2 cellular contexts compared by ENCODE assay signal in the genomic region with DNA sequence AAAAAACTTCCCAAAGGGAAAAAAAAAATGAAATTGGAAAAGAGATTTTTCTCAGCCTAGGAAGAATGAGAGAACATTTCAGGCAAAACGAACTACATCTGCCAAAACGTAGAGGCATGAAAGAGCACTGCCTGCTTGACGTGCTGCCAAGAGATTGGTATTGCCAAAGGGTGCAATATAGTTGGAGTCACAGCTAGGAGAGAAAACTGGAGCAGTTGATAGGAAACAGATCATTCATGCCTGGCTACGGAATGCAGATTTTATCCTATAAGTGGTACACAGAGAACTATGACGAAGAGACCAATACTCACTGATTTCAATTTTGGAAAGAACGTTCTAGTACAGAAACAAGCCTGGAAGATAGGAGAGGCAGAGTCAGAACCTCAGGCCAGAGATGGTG.
TF ChIP-seq lines count a peak whose summit lies in the region.

No MANE protein-coding gene starts in this region.

TF ChIP-seq in liver, 16 proteins besides CTCF, POLR2A, EP300 and RAD21 (continued from another document):
- TF ChIP-seq, protein P1, sequence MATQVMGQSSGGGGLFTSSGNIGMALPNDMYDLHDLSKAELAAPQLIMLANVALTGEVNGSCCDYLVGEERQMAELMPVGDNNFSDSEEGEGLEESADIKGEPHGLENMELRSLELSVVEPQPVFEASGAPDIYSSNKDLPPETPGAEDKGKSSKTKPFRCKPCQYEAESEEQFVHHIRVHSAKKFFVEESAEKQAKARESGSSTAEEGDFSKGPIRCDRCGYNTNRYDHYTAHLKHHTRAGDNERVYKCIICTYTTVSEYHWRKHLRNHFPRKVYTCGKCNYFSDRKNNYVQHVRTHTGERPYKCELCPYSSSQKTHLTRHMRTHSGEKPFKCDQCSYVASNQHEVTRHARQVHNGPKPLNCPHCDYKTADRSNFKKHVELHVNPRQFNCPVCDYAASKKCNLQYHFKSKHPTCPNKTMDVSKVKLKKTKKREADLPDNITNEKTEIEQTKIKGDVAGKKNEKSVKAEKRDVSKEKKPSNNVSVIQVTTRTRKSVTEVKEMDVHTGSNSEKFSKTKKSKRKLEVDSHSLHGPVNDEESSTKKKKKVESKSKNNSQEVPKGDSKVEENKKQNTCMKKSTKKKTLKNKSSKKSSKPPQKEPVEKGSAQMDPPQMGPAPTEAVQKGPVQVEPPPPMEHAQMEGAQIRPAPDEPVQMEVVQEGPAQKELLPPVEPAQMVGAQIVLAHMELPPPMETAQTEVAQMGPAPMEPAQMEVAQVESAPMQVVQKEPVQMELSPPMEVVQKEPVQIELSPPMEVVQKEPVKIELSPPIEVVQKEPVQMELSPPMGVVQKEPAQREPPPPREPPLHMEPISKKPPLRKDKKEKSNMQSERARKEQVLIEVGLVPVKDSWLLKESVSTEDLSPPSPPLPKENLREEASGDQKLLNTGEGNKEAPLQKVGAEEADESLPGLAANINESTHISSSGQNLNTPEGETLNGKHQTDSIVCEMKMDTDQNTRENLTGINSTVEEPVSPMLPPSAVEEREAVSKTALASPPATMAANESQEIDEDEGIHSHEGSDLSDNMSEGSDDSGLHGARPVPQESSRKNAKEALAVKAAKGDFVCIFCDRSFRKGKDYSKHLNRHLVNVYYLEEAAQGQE (IDR thresholded peaks at IDR 0.05) = no peak
- no peak for TF ChIP-seq RXRA (IDR thresholded peaks at IDR 0.05)
- no peak for TF ChIP-seq FOXA2 (IDR thresholded peaks at IDR 0.05)
- no peak for TF ChIP-seq YY1 (IDR thresholded peaks at IDR 0.05)
- TF ChIP-seq JUND (IDR thresholded peaks at IDR 0.05) = no peak
- no peak for TF ChIP-seq HNF4A (conservative IDR thresholded peaks at IDR 0.05)
- TF ChIP-seq GABPA (IDR thresholded peaks at IDR 0.05 in 1 of 2, conservative IDR thresholded peaks at IDR 0.05 in 1 of 2) = no peak
- TF ChIP-seq ZBTB33 (IDR thresholded peaks at IDR 0.05) = no peak
- TF ChIP-seq, protein P2, sequence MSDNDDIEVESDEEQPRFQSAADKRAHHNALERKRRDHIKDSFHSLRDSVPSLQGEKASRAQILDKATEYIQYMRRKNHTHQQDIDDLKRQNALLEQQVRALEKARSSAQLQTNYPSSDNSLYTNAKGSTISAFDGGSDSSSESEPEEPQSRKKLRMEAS (IDR thresholded peaks at IDR 0.05) = no peak
- no peak for TF ChIP-seq FOXA1 (IDR thresholded peaks at IDR 0.05)
- no peak for TF ChIP-seq TAF1 (conservative IDR thresholded peaks at IDR 0.05)
- no peak for TF ChIP-seq EGR1 (IDR thresholded peaks at IDR 0.05; ENCODE audit: low read depth in 2 of 2)
- no peak for TF ChIP-seq NR2F2 (IDR thresholded peaks at IDR 0.05)
- TF ChIP-seq SP1 (IDR thresholded peaks at IDR 0.05) = no peak
- TF ChIP-seq ATF3 (IDR thresholded peaks at IDR 0.05) = no peak

TF ChIP-seq in HepG2, 621 proteins besides CTCF, POLR2A, EP300 and RAD21 (continued from another document):
- TF ChIP-seq, protein P3, sequence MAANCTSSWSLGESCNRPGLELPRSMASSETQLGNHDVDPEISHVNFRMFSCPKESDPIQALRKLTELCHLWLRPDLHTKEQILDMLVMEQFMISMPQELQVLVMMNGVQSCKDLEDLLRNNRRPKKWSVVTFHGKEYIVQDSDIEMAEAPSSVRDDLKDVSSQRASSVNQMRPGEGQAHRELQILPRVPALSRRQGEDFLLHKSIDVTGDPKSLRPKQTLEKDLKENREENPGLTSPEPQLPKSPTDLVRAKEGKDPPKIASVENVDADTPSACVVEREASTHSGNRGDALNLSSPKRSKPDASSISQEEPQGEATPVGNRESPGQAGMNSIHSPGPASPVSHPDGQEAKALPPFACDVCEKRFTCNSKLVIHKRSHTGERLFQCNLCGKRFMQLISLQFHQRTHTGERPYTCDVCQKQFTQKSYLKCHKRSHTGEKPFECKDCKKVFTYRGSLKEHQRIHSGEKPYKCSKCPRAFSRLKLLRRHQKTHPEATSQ (CRISPR knock-in tag; IDR thresholded peaks at IDR 0.05; ENCODE audit: borderline replicate concordance) = no peak
- TF ChIP-seq SNAPC2 (CRISPR knock-in tag; IDR thresholded peaks at IDR 0.05) (no peak), GRHL1 (CRISPR knock-in tag; conservative IDR thresholded peaks at IDR 0.05) (no peak), ZNF543 (CRISPR knock-in tag; IDR thresholded peaks at IDR 0.05) (no peak), SNRNP70 (IDR thresholded peaks at IDR 0.05; ENCODE audit: low read depth, low read length) (no peak), ZNF136 (CRISPR knock-in tag; IDR thresholded peaks at IDR 0.05; ENCODE audit: low read depth) (no peak), ZNF7 (CRISPR knock-in tag; IDR thresholded peaks at IDR 0.05) (no peak), ZBTB20 (CRISPR knock-in tag; IDR thresholded peaks at IDR 0.05; ENCODE audit: borderline replicate concordance, low read depth) (no peak), ZFP91 (CRISPR knock-in tag; IDR thresholded peaks at IDR 0.05; ENCODE audit: borderline replicate concordance) (no peak), KDM5A (IDR thresholded peaks at IDR 0.05; ENCODE audit: borderline replicate concordance, low read length) (no peak)
